8 cellular contexts compared by ENCODE assay signal in the genomic region with DNA sequence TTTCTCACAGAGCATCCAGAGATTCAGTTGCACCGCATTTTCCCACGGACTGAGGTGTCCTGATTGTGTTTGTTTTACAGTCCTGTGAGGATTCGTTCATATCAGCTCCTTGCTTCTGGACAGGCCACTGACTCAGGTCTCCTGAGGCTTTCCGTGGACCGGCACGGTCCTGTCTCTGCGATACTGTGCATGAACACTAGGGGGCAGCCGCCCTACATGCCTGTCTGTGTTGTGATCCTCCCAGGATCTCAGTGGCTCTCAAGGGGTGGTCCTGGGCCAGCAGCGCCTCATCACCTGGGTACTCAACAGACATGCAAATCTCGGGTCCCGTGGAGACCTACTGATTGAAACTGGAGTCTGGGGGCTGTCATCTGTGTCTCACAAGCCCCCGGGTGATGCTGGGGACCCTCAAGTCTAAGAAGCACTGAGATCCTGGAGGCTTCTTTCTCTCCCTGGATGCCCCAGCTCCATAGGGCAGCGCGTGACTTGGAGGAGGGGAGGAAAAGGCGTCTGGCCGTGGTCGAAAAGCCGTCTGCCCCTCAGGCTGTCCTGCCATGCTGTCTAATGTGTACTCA. TPM values are rescaled to one million over a fixed set of nuclear protein-coding genes. Genes with fewer than 3 reads are reported as not detected.
A peak's percentile ranks its signal among the peaks of the same experiment; 100 is the strongest.
DNase-seq lines count a peak whose midpoint lies in the region; ATAC-seq and TF ChIP-seq lines count a peak whose summit lies in the region.

No MANE protein-coding gene starts in this region.

- no peaks in the 10 kb centered on the region for H3K36me3 ChIP-seq in Loucy (ENCODE audit: insufficient read depth, low read length)
- H3K36me3 ChIP-seq in heart left ventricle = no peaks in the 10 kb centered on the region
- H3K36me3 ChIP-seq in vagina = no peaks in the 10 kb centered on the region

- peak; percentile 7 for DNase-seq in DMS 273 treated with DMSO at 0.1 percent for 48 hours (lab: John Stamatoyannopoulos, UW)
- DNase-seq in T follicular helper cell (ENCODE audit: low read depth) = peak; percentile 63
- DNase-seq in activated naive CD8-positive, alpha-beta T cell treated with anti-CD3 and anti-CD28 coated beads, Interleukin-2, amount 50 U/mL, for 16 hours (ENCODE audit: low read depth, low spot score) = peak; percentile 72
- DNase-seq in heart left ventricle = peak; percentile 88 to 93 (median 88)
- peak; percentile 51 for DNase-seq in pulmonary artery endothelial cell (ENCODE audit: low read depth, low spot score)
- DNase-seq in vagina (ENCODE audit: extremely low spot score in 2 of 2) = no peak

- no peak overlapping the region for H2AFZ ChIP-seq in Loucy (ENCODE audit: low read length)

- no peaks in the 10 kb centered on the region for H3K4me1 ChIP-seq in Loucy (ENCODE audit: insufficient read depth, low read length, poor library complexity, severe bottlenecking)
- H3K4me1 ChIP-seq in heart left ventricle = peaks cover 0 to 45% (median 15%) of the 10 kb centered on the region in 12 donors
- H3K4me1 ChIP-seq in vagina = peaks cover 19% of the 10 kb centered on the region

- H3K27ac ChIP-seq in heart left ventricle (peak overlapping the region in 2 of 12 donors; percentile 25 to 78), vagina (peak overlapping the region; percentile 64)

- peak; percentile 97 for TF ChIP-seq CTCF in Loucy (conservative IDR thresholded peaks at IDR 0.05; ENCODE audit: low read length)
- peak; percentile 96 to 100 (median 99) for TF ChIP-seq CTCF in heart left ventricle (IDR thresholded peaks at IDR 0.05)
- TF ChIP-seq CTCF in vagina (IDR thresholded peaks at IDR 0.05) = peak; percentile 93 to 97 (median 97)

- no peaks in the 10 kb centered on the region for H3K9me2 ChIP-seq in Loucy (replicated peaks; ENCODE audit: low read depth, low read length)

- intact Hi-C loops in heart left ventricle (cut with DNase I) (loop anchor here (1.0 to 10.0 kb wide), 18 partner anchors 42 to 424 kb away; a partner anchor contains a TSS), vagina (cut with DNase I) (loop anchor here (5.0 kb wide), 2 partner anchors 42 to 122 kb away; a partner anchor contains a TSS)

- H3K9me3 ChIP-seq in Loucy (ENCODE audit: insufficient read depth, low read depth, low read length) = no peaks in the 10 kb centered on the region
- no peaks in the 10 kb centered on the region for H3K9me3 ChIP-seq in heart left ventricle
- H3K9me3 ChIP-seq in vagina = no peaks in the 10 kb centered on the region

- H3K27me3 ChIP-seq in Loucy (ENCODE audit: insufficient read depth, low read length, poor library complexity, severe bottlenecking) = no peaks in the 10 kb centered on the region
- no peaks in the 10 kb centered on the region for H3K27me3 ChIP-seq in heart left ventricle
- no peaks in the 10 kb centered on the region for H3K27me3 ChIP-seq in vagina

- H3K4me3 ChIP-seq in Loucy (ENCODE audit: low read length, poor library complexity, severe bottlenecking) (no peak overlapping the region), heart left ventricle (no peak overlapping the region), vagina (no peak overlapping the region)

- H3K9ac ChIP-seq in Loucy (ENCODE audit: low read depth, low read length, poor library complexity, severe bottlenecking) = no peak overlapping the region

- H3F3A ChIP-seq in Loucy (ENCODE audit: low read depth) = no peaks in the 10 kb centered on the region

- H3K79me2 ChIP-seq in Loucy (ENCODE audit: insufficient read depth, low read length) = no peaks in the 10 kb centered on the region

- ATAC-seq in GM21576 (IDR thresholded peaks at IDR 0.05; ENCODE audit: unreplicated experiment) = peak; percentile 64
- ATAC-seq in heart left ventricle = peak; percentile 76 to 96 (median 94)

- no peak for TF ChIP-seq POLR2A in heart left ventricle (IDR thresholded peaks at IDR 0.05)
- TF ChIP-seq POLR2A in vagina (IDR thresholded peaks at IDR 0.05) = no peak

- no peaks in the 10 kb centered on the region for H4K20me1 ChIP-seq in Loucy (ENCODE audit: insufficient read depth, low read length, poor library complexity, severe bottlenecking)

- no peak overlapping the region for H3K4me2 ChIP-seq in Loucy (ENCODE audit: low read depth, low read length, poor library complexity, severe bottlenecking)

- 9 to 14% (median 11%) methylated on average over 16 to 18 of the region's 18 CpGs for WGBS in heart left ventricle, 4 donors

RNA-seq across cellular contexts. Expression of a gene that starts 28.9 kb away (rescaled TPM):
- total RNA-seq in heart left ventricle = 1 to 10 TPM in 5 of 9 donors, under 1 TPM in 1, not detected in 3; 0.77 to 6.5 (median 2.1) TPM
- polyA plus RNA-seq in heart left ventricle = 1 to 10 TPM in 1 of 2 donors, under 1 TPM in 1; 0.95 to 8.0 TPM
- 0.13 TPM in 1 of 2 replicates, not detected in the other for total RNA-seq in pulmonary artery endothelial cell
- total RNA-seq in vagina = 63.3 TPM

Comparison
In these comparisons a context has a peak if more than half of its experiments do, and no peak if none do; other contexts are left out.
1. DNase-seq: peak in DMS 273 treated with DMSO at 0.1 percent for 48 hours (single experiment), T follicular helper cell (single experiment), activated naive CD8-positive, alpha-beta T cell treated with anti-CD3 and anti-CD28 coated beads, Interleukin-2, amount 50 U/mL, for 16 hours (single experiment), heart left ventricle (5 of 5) and pulmonary artery endothelial cell (single experiment); none in vagina (0 of 2).
2. Peak in every context shown above with its lines, with median percentiles within 50 percentile points of each other: CTCF ChIP-seq.